In genomic region chr3:62672270-62672987, GRCh38 we compare ENCODE assay signal across 14 cellular contexts.
DNase-seq lines count a peak whose midpoint lies in the region; ATAC-seq and TF ChIP-seq lines count a peak whose summit lies in the region.
"Had no signal": no experiment of that assay in that cellular context is flagged by ENCODE, and none has a peak within 500 bp of the region (broad histone marks: within the 10 kb centered on the region; RNA-seq: fewer than 3 reads in every experiment).

No MANE protein-coding gene starts in this region.

- peaks cover 5% of the 10 kb centered on the region for H3K27me3 Mint-ChIP-seq in glutamatergic neuron (ENCODE audit: unreplicated experiment)
- peaks cover 21% of the 10 kb centered on the region for H3K27me3 Mint-ChIP-seq in activated naive CD8-positive, alpha-beta T cell treated with anti-CD3 and anti-CD28 coated beads for 36 hours

- H3K27ac Mint-ChIP-seq in glutamatergic neuron (ENCODE audit: unreplicated experiment): peak overlapping the region; percentile 90
- H3K27ac Mint-ChIP-seq in activated naive CD8-positive, alpha-beta T cell treated with anti-CD3 and anti-CD28 coated beads for 36 hours: no peak overlapping the region
- H3K27ac Mint-ChIP-seq: T-helper 2 cell treated with Interferon-gamma antibody and Interleukin-4, amounts not matched to agents 5 μg/mL and 100 μg/mL, for 36 hours had no signal

- H3K9me3 Mint-ChIP-seq in glutamatergic neuron (ENCODE audit: unreplicated experiment): peaks cover 3% of the 10 kb centered on the region
- H3K9me3 Mint-ChIP-seq in activated naive CD8-positive, alpha-beta T cell treated with anti-CD3 and anti-CD28 coated beads for 36 hours: no peaks in the 10 kb centered on the region
- H3K9me3 Mint-ChIP-seq: T-helper 2 cell treated with Interferon-gamma antibody and Interleukin-4, amounts not matched to agents 5 μg/mL and 100 μg/mL, for 36 hours had no signal

- H3K4me3 Mint-ChIP-seq in glutamatergic neuron (ENCODE audit: unreplicated experiment): peak overlapping the region; percentile 59
- H3K4me3 Mint-ChIP-seq in activated naive CD8-positive, alpha-beta T cell treated with anti-CD3 and anti-CD28 coated beads for 36 hours: no peak overlapping the region
- H3K4me3 Mint-ChIP-seq: T-helper 2 cell treated with Interferon-gamma antibody and Interleukin-4, amounts not matched to agents 5 μg/mL and 100 μg/mL, for 36 hours had no signal

- H3K4me1 Mint-ChIP-seq in glutamatergic neuron (ENCODE audit: low read depth, unreplicated experiment): peaks cover 14% of the 10 kb centered on the region
- no peaks in the 10 kb centered on the region for H3K4me1 Mint-ChIP-seq in activated naive CD8-positive, alpha-beta T cell treated with anti-CD3 and anti-CD28 coated beads for 36 hours

- DNase-seq in left ventricle myocardium superior: no peak
- no peak for DNase-seq in Right ventricle myocardium inferior (ENCODE audit: missing footprints)
- DNase-seq in glutamatergic neuron: no peak
- DNase-seq in activated naive CD8-positive, alpha-beta T cell treated with anti-CD3 and anti-CD28 coated beads for 36 hours: no peak
- DNase-seq in HCEC 1CT: no peak
- DNase-seq: activated naive CD4-positive, alpha-beta T cell treated with Interleukin-2 at 50 U/mL for 16 hours; NCI-H510A treated with DMSO at 0.1 percent for 48 hours; stimulated activated CD4-positive, alpha-beta T cell treated with anti-CD3 and anti-CD28 coated beads, Interleukin-4, amount 100 ng/mL, for 24 hours; stimulated activated naive CD4-positive, alpha-beta T cell treated with Interleukin-2 at 50 U/mL for 16 hours; uterus had no signal

- TF ChIP-seq CTCF in glutamatergic neuron (IDR thresholded peaks at IDR 0.05; ENCODE audit: partially characterized antibody, unreplicated experiment): no peak

- peak; percentile 37 for ATAC-seq in left ventricle myocardium superior
- no peak for ATAC-seq in Right ventricle myocardium inferior
- ATAC-seq in GM21825 (IDR thresholded peaks at IDR 0.05; ENCODE audit: unreplicated experiment): peak; percentile 83
- peak; percentile 46 for ATAC-seq in HG03280 (IDR thresholded peaks at IDR 0.05; ENCODE audit: unreplicated experiment)
- no peak for ATAC-seq in HG02884 (IDR thresholded peaks at IDR 0.05; ENCODE audit: unreplicated experiment)

- intact Hi-C loops in left ventricle myocardium superior (cut with micrococcal nuclease) (no loop called here), Right ventricle myocardium inferior (cut with DNase I) (no loop called here)

- H3K36me3 Mint-ChIP-seq in glutamatergic neuron (ENCODE audit: unreplicated experiment): peaks cover 5% of the 10 kb centered on the region
- no peaks in the 10 kb centered on the region for H3K36me3 Mint-ChIP-seq in activated naive CD8-positive, alpha-beta T cell treated with anti-CD3 and anti-CD28 coated beads for 36 hours

Comparison
In these comparisons a context has a peak if more than half of its experiments do, and no peak if none do; other contexts are left out.
1. ATAC-seq: peak in left ventricle myocardium superior (single experiment), GM21825 (single experiment) and HG03280 (single experiment); none in Right ventricle myocardium inferior (single experiment) and HG02884 (single experiment).